8 cellular contexts compared by ENCODE assay signal in the genomic region with DNA sequence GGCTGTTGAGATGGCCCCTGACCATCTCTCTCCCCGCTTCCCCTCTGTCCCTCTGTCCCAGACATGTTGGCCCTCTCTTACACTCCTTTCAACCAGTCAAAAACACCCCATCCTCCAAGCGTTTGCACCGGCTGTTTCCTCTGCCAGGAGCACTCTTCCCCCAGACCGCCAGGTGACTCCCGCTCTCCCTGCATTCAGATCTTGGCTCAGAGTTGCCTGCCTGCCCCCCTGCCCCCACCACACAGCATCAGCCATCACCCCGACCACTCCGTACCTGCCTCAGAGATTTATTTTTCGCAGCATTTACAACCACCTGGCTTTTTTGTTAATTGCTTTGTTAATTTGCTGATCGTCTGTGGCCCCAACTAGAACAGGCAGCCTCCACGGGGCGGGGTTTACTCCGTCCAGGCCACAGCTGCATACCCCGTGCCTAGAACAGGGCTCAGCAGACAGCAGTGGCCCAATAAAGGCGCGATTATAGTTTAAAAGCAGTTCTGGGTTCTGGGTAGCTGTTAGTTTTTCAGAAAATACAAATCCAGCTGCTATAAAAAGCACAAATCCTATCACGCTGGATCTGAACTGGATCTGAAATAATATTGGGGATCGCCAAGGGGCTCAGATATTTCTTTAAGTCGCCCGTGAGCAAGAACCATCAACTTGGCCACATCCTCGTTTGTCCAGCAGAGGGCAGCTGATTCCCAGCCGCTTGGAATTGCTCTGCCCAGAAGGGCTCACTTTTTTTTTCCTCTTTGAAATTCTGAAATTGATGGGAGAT.
A peak's percentile ranks its signal among the peaks of the same experiment; 100 is the strongest.
DNase-seq lines count a peak whose midpoint lies in the region; ATAC-seq, FAIRE-seq and TF ChIP-seq lines count a peak whose summit lies in the region.

No MANE protein-coding gene starts in this region.

- 38% methylated on average over 21 of the region's 21 CpGs for WGBS in GM12878 (ENCODE audit: insufficient coverage, insufficient replicate concordance, low lambda C conversion rate, missing lambda C conversion rate)

- no peaks in the 10 kb centered on the region for H3K36me3 ChIP-seq in GM12878 (ENCODE audit: control insufficient read depth in 2 of 2, insufficient read depth in 2 of 2, low read length in 1 of 2)

- no TSS peak for BruUV-seq in GM12878 (replicated peaks; lab: Mats Ljungman, UMichigan)

- POLR2A ChIA-PET in GM12878 (lab: Charles Lee), result no interaction called here

- TF ChIP-seq RAD21 in GM12878 (IDR thresholded peaks at IDR 0.05; ENCODE audit: insufficient read depth, low read depth, low read length), result peak; percentile 67

- TF ChIP-seq CTCF in GM12878 (IDR thresholded peaks at IDR 0.05 in 2 of 3, conservative IDR thresholded peaks at IDR 0.05 in 1 of 3; ENCODE audit: control insufficient read depth in 2 of 3, extremely low read depth in 1 of 3, insufficient read depth in 1 of 3, low read depth in 3 of 3, low read length in 3 of 3), result peak; percentile 73 to 85 (median 78)

- in situ Hi-C loops in Caki2 (cut with HindIII; ENCODE audit: low pct_unique_long_range_greater_than_20kb, low sequenced_read_pairs) (no loop called here), GM12878 (cut with MboI) (loop anchor here (5.0 kb wide), 1 partner anchor 445 kb away; no protein-coding TSS in a partner anchor)

- H3K4me1 ChIP-seq in GM12878 (ENCODE audit: control insufficient read depth, insufficient read depth, low read length), result no peaks in the 10 kb centered on the region

- RAD21 ChIA-PET in GM12878 (lab: Charles Lee; ENCODE audit: unreplicated experiment), result interaction anchor here (0.6 to 2.1 kb wide), 6 partner anchors 13 to 445 kb away, joined by 3 to 10 read pairs (median 4); no protein-coding TSS in a partner anchor

- TF ChIP-seq POLR2A in GM12878 (IDR thresholded peaks at IDR 0.05; ENCODE audit: low read depth, low read length), result no peak

- no peak overlapping the region for H2AFZ ChIP-seq in GM12878 (ENCODE audit: control insufficient read depth, low read depth, low read length)

- ATAC-seq in GM12878 (peak; percentile 83), HG02642 (IDR thresholded peaks at IDR 0.05; ENCODE audit: poor library complexity, unreplicated experiment) (no peak)

- TF ChIP-seq EP300 in GM12878 (IDR thresholded peaks at IDR 0.05; ENCODE audit: borderline replicate concordance in 1 of 2, control insufficient read depth in 1 of 2, low read depth in 2 of 2, low read length in 2 of 2), result no peak

- CTCF ChIA-PET in GM12878 (lab: Yijun Ruan, JAX), result interaction anchor here (0.6 to 3.9 kb wide), 18 partner anchors 13 to 445 kb away, joined by 3 to 37 read pairs (median 4); no protein-coding TSS in a partner anchor

- SMC1A ChIA-PET in GM12878 (lab: Charles Lee; ENCODE audit: uncharacterized antibody, unreplicated experiment), result interaction anchor here (0.6 to 2.5 kb wide), 8 partner anchors 16 to 447 kb away, joined by 3 to 11 read pairs (median 3); no protein-coding TSS in a partner anchor

- no peak overlapping the region for H3K4me2 ChIP-seq in GM12878 (ENCODE audit: control insufficient read depth, insufficient read depth)

- H3K4me3 ChIP-seq in GM12878, result no peak overlapping the region

- intact Hi-C loops in GM12878 (cut with micrococcal nuclease; ENCODE audit: unreplicated experiment), result loop anchor here (1.0 to 10.0 kb wide), 3 partner anchors 132 to 448 kb away; no protein-coding TSS in a partner anchor

- peak; percentile 23 for FAIRE-seq in GM12878 (lab: Jason Lieb, UNC)

- H3K9ac ChIP-seq in GM12878 (ENCODE audit: control insufficient read depth, insufficient read depth, low read length), result no peak overlapping the region

- H3K27ac ChIP-seq in GM12878 (ENCODE audit: control insufficient read depth, insufficient read depth), result no peak overlapping the region

- peak; percentile 30 for DNase-seq in Caki2 (ENCODE audit: low read depth)
- DNase-seq in HS-27A (ENCODE audit: low read depth), result peak; percentile 9
- DNase-seq in RKO (ENCODE audit: low spot score), result peak; percentile 66
- no peak for DNase-seq in GM12878 (ENCODE audit: low read depth, low spot score)
- DNase-seq in iPS-NIHi7 (ENCODE audit: extremely low spot score), result peak; percentile 79
- peak; percentile 11 to 37 (median 20) for DNase-seq in stimulated activated CD4-positive, alpha-beta T cell treated with anti-CD3 and anti-CD28 coated beads, Interleukin-12 subunit alpha, Interleukin-12 subunit beta, amount 100 ng/mL, for 48 hours (ENCODE audit: low read depth in 2 of 3, low spot score in 1 of 3)
- no peak for DNase-seq in T-helper 9 cell

- H3K79me2 ChIP-seq in GM12878 (ENCODE audit: control insufficient read depth, insufficient read depth, low read length), result no peaks in the 10 kb centered on the region

- no peaks in the 10 kb centered on the region for H3K9me3 ChIP-seq in GM12878 (replicated peaks; ENCODE audit: control insufficient read depth, insufficient read depth, low read length)

- no peaks in the 10 kb centered on the region; a peak in 2 of 4 replicates for H3K27me3 ChIP-seq in GM12878 (replicated peaks in 1 of 2; ENCODE audit: control insufficient read depth in 2 of 2, insufficient read depth in 2 of 2, low read length in 1 of 2)

- no peaks in the 10 kb centered on the region for H4K20me1 ChIP-seq in GM12878 (ENCODE audit: control insufficient read depth, insufficient read depth)

TF ChIP-seq in GM12878, 131 proteins besides CTCF, POLR2A, EP300 and RAD21 (continues in another document):
- TF ChIP-seq NRF1 (conservative IDR thresholded peaks at IDR 0.05; ENCODE audit: low read depth, low read length), result no peak
- TF ChIP-seq SRF (IDR thresholded peaks at IDR 0.05; ENCODE audit: low read depth in 2 of 2, low read length in 2 of 2), result no peak
- no peak for TF ChIP-seq RCOR1 (conservative IDR thresholded peaks at IDR 0.05; ENCODE audit: low read depth, low read length)
- no peak for TF ChIP-seq ZNF207 (IDR thresholded peaks at IDR 0.05; ENCODE audit: borderline replicate concordance)
- TF ChIP-seq SIN3A (IDR thresholded peaks at IDR 0.05; ENCODE audit: low read depth, low read length), result no peak
- TF ChIP-seq MEF2B (IDR thresholded peaks at IDR 0.05; ENCODE audit: partially characterized antibody, poor library complexity, severe bottlenecking), result no peak
- no peak for TF ChIP-seq GABPA (IDR thresholded peaks at IDR 0.05; ENCODE audit: low read depth)
- TF ChIP-seq ZNF592 (IDR thresholded peaks at IDR 0.05), result 0 out of 2 replicates have a peak, but pooled peaks have one; percentile 14
- TF ChIP-seq ZNF384 (IDR thresholded peaks at IDR 0.05; ENCODE audit: borderline replicate concordance, low read depth, low read length), result peak; percentile 87
- no peak for TF ChIP-seq CBX3 (IDR thresholded peaks at IDR 0.05; ENCODE audit: borderline replicate concordance, low read depth)
- TF ChIP-seq BCL11A (IDR thresholded peaks at IDR 0.05; ENCODE audit: low read depth, low read length), result no peak
- no peak for TF ChIP-seq ETV6 (conservative IDR thresholded peaks at IDR 0.05 in 1 of 2, IDR thresholded peaks at IDR 0.05 in 1 of 2; ENCODE audit: borderline replicate concordance in 1 of 2, low read depth in 1 of 2)

Comparison
In these comparisons a context has a peak if more than half of its experiments do, and no peak if none do; other contexts are left out.
1. DNase-seq: peak in Caki2 (single experiment), HS-27A (single experiment), RKO (single experiment), iPS-NIHi7 (single experiment) and stimulated activated CD4-positive, alpha-beta T cell treated with anti-CD3 and anti-CD28 coated beads, Interleukin-12 subunit alpha, Interleukin-12 subunit beta, amount 100 ng/mL, for 48 hours (3 of 3); none in GM12878 (single experiment) and T-helper 9 cell (single experiment).